1 cellular context compared by ENCODE assay signal in genomic region chr4:99949999-99950912, GRCh38.
TF ChIP-seq lines count a peak whose summit lies in the region.

Gene H2AZ1 (minus strand): TSS chr4:99950275. CDS start chr4:99950170, 105 bp downstream.

TF ChIP-seq in HepG2, 621 proteins besides CTCF, POLR2A, EP300 and RAD21 (continued from another document and continues in another):
- peak; percentile 69; the same call in 1 of the 2 replicates for TF ChIP-seq IKZF5 (CRISPR knock-in tag; IDR thresholded peaks at IDR 0.05)
- no peak for TF ChIP-seq PRPF4 (IDR thresholded peaks at IDR 0.05; ENCODE audit: low read depth, low read length, poor library complexity, severe bottlenecking)
- TF ChIP-seq TCF7L2 (IDR thresholded peaks at IDR 0.05; ENCODE audit: low read depth, low read length), result no peak
- TF ChIP-seq SAFB2 (CRISPR knock-in tag; IDR thresholded peaks at IDR 0.05; ENCODE audit: borderline replicate concordance, low read depth), result peak; percentile 43; the same call in 1 of the 2 replicates
- peak; percentile 92 for TF ChIP-seq TAF1 (CRISPR knock-in tag; IDR thresholded peaks at IDR 0.05)
- 0 out of 2 replicates have a peak, but pooled peaks have one; percentile 31 for TF ChIP-seq ZSCAN20 (CRISPR knock-in tag; IDR thresholded peaks at IDR 0.05; ENCODE audit: borderline replicate concordance)
- TF ChIP-seq, protein P1, sequence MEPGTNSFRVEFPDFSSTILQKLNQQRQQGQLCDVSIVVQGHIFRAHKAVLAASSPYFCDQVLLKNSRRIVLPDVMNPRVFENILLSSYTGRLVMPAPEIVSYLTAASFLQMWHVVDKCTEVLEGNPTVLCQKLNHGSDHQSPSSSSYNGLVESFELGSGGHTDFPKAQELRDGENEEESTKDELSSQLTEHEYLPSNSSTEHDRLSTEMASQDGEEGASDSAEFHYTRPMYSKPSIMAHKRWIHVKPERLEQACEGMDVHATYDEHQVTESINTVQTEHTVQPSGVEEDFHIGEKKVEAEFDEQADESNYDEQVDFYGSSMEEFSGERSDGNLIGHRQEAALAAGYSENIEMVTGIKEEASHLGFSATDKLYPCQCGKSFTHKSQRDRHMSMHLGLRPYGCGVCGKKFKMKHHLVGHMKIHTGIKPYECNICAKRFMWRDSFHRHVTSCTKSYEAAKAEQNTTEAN (CRISPR knock-in tag; conservative IDR thresholded peaks at IDR 0.05), result no peak
- no peak for TF ChIP-seq ZSCAN9 (CRISPR knock-in tag; IDR thresholded peaks at IDR 0.05; ENCODE audit: borderline replicate concordance)
- TF ChIP-seq ATF7 (IDR thresholded peaks at IDR 0.05), result no peak
- no peak for TF ChIP-seq ATF7 (CRISPR knock-in tag; IDR thresholded peaks at IDR 0.05)
- no peak for TF ChIP-seq JARID2 (CRISPR knock-in tag; IDR thresholded peaks at IDR 0.05; ENCODE audit: insufficient replicate concordance)
- no peak for TF ChIP-seq CEBPB (IDR thresholded peaks at IDR 0.05; ENCODE audit: borderline replicate concordance, low read depth, low read length)
- TF ChIP-seq ZFP37 (CRISPR knock-in tag; IDR thresholded peaks at IDR 0.05; ENCODE audit: borderline replicate concordance), result no peak
- TF ChIP-seq, protein P2, sequence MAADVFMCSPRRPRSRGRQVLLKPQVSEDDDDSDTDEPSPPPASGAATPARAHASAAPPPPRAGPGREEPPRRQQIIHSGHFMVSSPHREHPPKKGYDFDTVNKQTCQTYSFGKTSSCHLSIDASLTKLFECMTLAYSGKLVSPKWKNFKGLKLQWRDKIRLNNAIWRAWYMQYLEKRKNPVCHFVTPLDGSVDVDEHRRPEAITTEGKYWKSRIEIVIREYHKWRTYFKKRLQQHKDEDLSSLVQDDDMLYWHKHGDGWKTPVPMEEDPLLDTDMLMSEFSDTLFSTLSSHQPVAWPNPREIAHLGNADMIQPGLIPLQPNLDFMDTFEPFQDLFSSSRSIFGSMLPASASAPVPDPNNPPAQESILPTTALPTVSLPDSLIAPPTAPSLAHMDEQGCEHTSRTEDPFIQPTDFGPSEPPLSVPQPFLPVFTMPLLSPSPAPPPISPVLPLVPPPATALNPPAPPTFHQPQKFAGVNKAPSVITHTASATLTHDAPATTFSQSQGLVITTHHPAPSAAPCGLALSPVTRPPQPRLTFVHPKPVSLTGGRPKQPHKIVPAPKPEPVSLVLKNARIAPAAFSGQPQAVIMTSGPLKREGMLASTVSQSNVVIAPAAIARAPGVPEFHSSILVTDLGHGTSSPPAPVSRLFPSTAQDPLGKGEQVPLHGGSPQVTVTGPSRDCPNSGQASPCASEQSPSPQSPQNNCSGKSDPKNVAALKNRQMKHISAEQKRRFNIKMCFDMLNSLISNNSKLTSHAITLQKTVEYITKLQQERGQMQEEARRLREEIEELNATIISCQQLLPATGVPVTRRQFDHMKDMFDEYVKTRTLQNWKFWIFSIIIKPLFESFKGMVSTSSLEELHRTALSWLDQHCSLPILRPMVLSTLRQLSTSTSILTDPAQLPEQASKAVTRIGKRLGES (CRISPR knock-in tag; IDR thresholded peaks at IDR 0.05; ENCODE audit: borderline replicate concordance), result no peak
- TF ChIP-seq SIN3B (IDR thresholded peaks at IDR 0.05; ENCODE audit: low read length), result peak; percentile 68; the same call in 1 of the 2 replicates
- TF ChIP-seq MAFG (CRISPR knock-in tag; IDR thresholded peaks at IDR 0.05), result no peak
- TF ChIP-seq, protein P3, sequence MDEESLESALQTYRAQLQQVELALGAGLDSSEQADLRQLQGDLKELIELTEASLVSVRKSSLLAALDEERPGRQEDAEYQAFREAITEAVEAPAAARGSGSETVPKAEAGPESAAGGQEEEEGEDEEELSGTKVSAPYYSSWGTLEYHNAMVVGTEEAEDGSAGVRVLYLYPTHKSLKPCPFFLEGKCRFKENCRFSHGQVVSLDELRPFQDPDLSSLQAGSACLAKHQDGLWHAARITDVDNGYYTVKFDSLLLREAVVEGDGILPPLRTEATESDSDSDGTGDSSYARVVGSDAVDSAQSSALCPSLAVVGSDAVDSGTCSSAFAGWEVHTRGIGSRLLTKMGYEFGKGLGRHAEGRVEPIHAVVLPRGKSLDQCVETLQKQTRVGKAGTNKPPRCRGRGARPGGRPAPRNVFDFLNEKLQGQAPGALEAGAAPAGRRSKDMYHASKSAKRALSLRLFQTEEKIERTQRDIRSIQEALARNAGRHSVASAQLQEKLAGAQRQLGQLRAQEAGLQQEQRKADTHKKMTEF (CRISPR knock-in tag; IDR thresholded peaks at IDR 0.05), result no peak
- TF ChIP-seq TSC22D2 (CRISPR knock-in tag; IDR thresholded peaks at IDR 0.05; ENCODE audit: borderline replicate concordance), result no peak
- TF ChIP-seq ELF4 (CRISPR knock-in tag; IDR thresholded peaks at IDR 0.05; ENCODE audit: borderline replicate concordance), result no peak
- TF ChIP-seq BRD4 (CRISPR knock-in tag; IDR thresholded peaks at IDR 0.05), result no peak
- peak; percentile 66 for TF ChIP-seq SALL2 (CRISPR knock-in tag; IDR thresholded peaks at IDR 0.05)
- TF ChIP-seq ZNF670 (CRISPR knock-in tag; IDR thresholded peaks at IDR 0.05; ENCODE audit: borderline replicate concordance), result no peak
- peak; percentile 79 for TF ChIP-seq CREB1 (IDR thresholded peaks at IDR 0.05)
- peak; percentile 91 for TF ChIP-seq CREB1 (CRISPR knock-in tag; IDR thresholded peaks at IDR 0.05)
- TF ChIP-seq, protein P4, sequence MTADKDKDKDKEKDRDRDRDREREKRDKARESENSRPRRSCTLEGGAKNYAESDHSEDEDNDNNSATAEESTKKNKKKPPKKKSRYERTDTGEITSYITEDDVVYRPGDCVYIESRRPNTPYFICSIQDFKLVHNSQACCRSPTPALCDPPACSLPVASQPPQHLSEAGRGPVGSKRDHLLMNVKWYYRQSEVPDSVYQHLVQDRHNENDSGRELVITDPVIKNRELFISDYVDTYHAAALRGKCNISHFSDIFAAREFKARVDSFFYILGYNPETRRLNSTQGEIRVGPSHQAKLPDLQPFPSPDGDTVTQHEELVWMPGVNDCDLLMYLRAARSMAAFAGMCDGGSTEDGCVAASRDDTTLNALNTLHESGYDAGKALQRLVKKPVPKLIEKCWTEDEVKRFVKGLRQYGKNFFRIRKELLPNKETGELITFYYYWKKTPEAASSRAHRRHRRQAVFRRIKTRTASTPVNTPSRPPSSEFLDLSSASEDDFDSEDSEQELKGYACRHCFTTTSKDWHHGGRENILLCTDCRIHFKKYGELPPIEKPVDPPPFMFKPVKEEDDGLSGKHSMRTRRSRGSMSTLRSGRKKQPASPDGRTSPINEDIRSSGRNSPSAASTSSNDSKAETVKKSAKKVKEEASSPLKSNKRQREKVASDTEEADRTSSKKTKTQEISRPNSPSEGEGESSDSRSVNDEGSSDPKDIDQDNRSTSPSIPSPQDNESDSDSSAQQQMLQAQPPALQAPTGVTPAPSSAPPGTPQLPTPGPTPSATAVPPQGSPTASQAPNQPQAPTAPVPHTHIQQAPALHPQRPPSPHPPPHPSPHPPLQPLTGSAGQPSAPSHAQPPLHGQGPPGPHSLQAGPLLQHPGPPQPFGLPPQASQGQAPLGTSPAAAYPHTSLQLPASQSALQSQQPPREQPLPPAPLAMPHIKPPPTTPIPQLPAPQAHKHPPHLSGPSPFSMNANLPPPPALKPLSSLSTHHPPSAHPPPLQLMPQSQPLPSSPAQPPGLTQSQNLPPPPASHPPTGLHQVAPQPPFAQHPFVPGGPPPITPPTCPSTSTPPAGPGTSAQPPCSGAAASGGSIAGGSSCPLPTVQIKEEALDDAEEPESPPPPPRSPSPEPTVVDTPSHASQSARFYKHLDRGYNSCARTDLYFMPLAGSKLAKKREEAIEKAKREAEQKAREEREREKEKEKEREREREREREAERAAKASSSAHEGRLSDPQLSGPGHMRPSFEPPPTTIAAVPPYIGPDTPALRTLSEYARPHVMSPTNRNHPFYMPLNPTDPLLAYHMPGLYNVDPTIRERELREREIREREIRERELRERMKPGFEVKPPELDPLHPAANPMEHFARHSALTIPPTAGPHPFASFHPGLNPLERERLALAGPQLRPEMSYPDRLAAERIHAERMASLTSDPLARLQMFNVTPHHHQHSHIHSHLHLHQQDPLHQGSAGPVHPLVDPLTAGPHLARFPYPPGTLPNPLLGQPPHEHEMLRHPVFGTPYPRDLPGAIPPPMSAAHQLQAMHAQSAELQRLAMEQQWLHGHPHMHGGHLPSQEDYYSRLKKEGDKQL (CRISPR knock-in tag; IDR thresholded peaks at IDR 0.05; ENCODE audit: low read depth), result no peak
- no peak for TF ChIP-seq EZH2 (conservative IDR thresholded peaks at IDR 0.05; ENCODE audit: low read depth, low read length)
- TF ChIP-seq TOE1 (CRISPR knock-in tag; IDR thresholded peaks at IDR 0.05), result no peak
- TF ChIP-seq ERF (CRISPR knock-in tag; IDR thresholded peaks at IDR 0.05), result no peak
- TF ChIP-seq YEATS4 (CRISPR knock-in tag; IDR thresholded peaks at IDR 0.05; ENCODE audit: borderline replicate concordance), result peak; percentile 58
- TF ChIP-seq ZFX (CRISPR knock-in tag; IDR thresholded peaks at IDR 0.05; ENCODE audit: low read depth), result 0 out of 2 replicates have a peak, but pooled peaks have one; percentile 20
- no peak for TF ChIP-seq AKNA (CRISPR knock-in tag; IDR thresholded peaks at IDR 0.05; ENCODE audit: borderline replicate concordance)
- no peak for TF ChIP-seq ZNF264 (CRISPR knock-in tag; IDR thresholded peaks at IDR 0.05)
- peak; percentile 41; the same call in 1 of the 2 replicates for TF ChIP-seq KLF6 (CRISPR knock-in tag; IDR thresholded peaks at IDR 0.05)
- no peak for TF ChIP-seq NFKB2 (CRISPR knock-in tag; IDR thresholded peaks at IDR 0.05; ENCODE audit: borderline replicate concordance)
- no peak for TF ChIP-seq THYN1 (CRISPR knock-in tag; IDR thresholded peaks at IDR 0.05; ENCODE audit: borderline replicate concordance, low read depth)
- no peak for TF ChIP-seq UBTF (CRISPR knock-in tag; IDR thresholded peaks at IDR 0.05)
- TF ChIP-seq AHR (CRISPR knock-in tag; IDR thresholded peaks at IDR 0.05), result no peak
- TF ChIP-seq ZNF460 (CRISPR knock-in tag; IDR thresholded peaks at IDR 0.05; ENCODE audit: borderline replicate concordance), result no peak
- 0 out of 2 replicates have a peak, but pooled peaks have one; percentile 31 for TF ChIP-seq ZNF761 (CRISPR knock-in tag; conservative IDR thresholded peaks at IDR 0.05)
- TF ChIP-seq, protein P5, sequence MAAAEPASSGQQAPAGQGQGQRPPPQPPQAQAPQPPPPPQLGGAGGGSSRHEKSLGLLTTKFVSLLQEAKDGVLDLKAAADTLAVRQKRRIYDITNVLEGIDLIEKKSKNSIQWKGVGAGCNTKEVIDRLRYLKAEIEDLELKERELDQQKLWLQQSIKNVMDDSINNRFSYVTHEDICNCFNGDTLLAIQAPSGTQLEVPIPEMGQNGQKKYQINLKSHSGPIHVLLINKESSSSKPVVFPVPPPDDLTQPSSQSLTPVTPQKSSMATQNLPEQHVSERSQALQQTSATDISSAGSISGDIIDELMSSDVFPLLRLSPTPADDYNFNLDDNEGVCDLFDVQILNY (CRISPR knock-in tag; conservative IDR thresholded peaks at IDR 0.05), result peak; percentile 95
- no peak for TF ChIP-seq SRSF4 (IDR thresholded peaks at IDR 0.05; ENCODE audit: low read depth, low read length, poor library complexity, severe bottlenecking)
- TF ChIP-seq RFX1 (IDR thresholded peaks at IDR 0.05), result no peak
